18 cellular contexts compared by ENCODE assay signal in genomic region chr1:155473422-155473821, GRCh38.
"Had no signal": no experiment of that assay in that cellular context is flagged by ENCODE, and none has a peak within 500 bp of the region (broad histone marks: within the 10 kb centered on the region; RNA-seq: fewer than 3 reads in every experiment).

No MANE protein-coding gene starts in this region.

- H3K4me3 ChIP-seq: coronary artery, hepatocyte, mucosa of descending colon, sigmoid colon, skin epidermis had no signal

- H3K9me3 ChIP-seq: sigmoid colon had no signal

- H3K27ac Mint-ChIP-seq: natural killer cell; stimulated activated naive B cell treated with anti-CD40 and anti-IgM and Interleukin-4, amounts not matched to agents 10 μg/mL and 1 μg/mL and 100 μg/mL, for 72 hours; stimulated activated naive CD8-positive, alpha-beta T cell treated with anti-CD3 and anti-CD28 coated beads, Interleukin-15, amount 100 ng/mL, for 72 hours had no signal

- DNase-seq: effector CD8-positive, alpha-beta T cell; foreskin melanocyte; head of caudate nucleus; left colon; mammary epithelial cell; mucosa of descending colon; natural killer cell; posterior cingulate gyrus; sigmoid colon; stimulated activated CD4-positive, alpha-beta T cell treated with anti-CD3 and anti-CD28 coated beads, Interleukin-2, amount 100 ng/mL, for 24 hours; stimulated activated CD4-positive, alpha-beta T cell treated with anti-CD3 and anti-CD28 coated beads, Interleukin-4, amount 100 ng/mL, for 4 hours; stimulated activated naive B cell treated with anti-CD40 and anti-IgM and Interleukin-4, amounts not matched to agents 10 μg/mL and 1 μg/mL and 100 μg/mL, for 72 hours; stimulated activated naive CD8-positive, alpha-beta T cell treated with anti-CD3 and anti-CD28 coated beads, Interleukin-15, amount 100 ng/mL, for 72 hours; trophoblast cell had no signal

- H3K4me1 Mint-ChIP-seq: neural crest cell had no signal

- ATAC-seq: left colon; mucosa of descending colon; natural killer cell; stimulated activated naive B cell treated with anti-CD40 and anti-IgM and Interleukin-4, amounts not matched to agents 10 μg/mL and 1 μg/mL and 100 μg/mL, for 72 hours; stimulated activated naive CD8-positive, alpha-beta T cell treated with anti-CD3 and anti-CD28 coated beads, Interleukin-15, amount 100 ng/mL, for 72 hours had no signal

- H3K27ac ChIP-seq: coronary artery, hepatocyte, sigmoid colon had no signal

- H3K4me3 Mint-ChIP-seq: natural killer cell; neural crest cell; stimulated activated naive B cell treated with anti-CD40 and anti-IgM and Interleukin-4, amounts not matched to agents 10 μg/mL and 1 μg/mL and 100 μg/mL, for 72 hours; stimulated activated naive CD8-positive, alpha-beta T cell treated with anti-CD3 and anti-CD28 coated beads, Interleukin-15, amount 100 ng/mL, for 72 hours had no signal

- H3K27me3 Mint-ChIP-seq: stimulated activated naive B cell treated with anti-CD40 and anti-IgM and Interleukin-4, amounts not matched to agents 10 μg/mL and 1 μg/mL and 100 μg/mL, for 72 hours; stimulated activated naive CD8-positive, alpha-beta T cell treated with anti-CD3 and anti-CD28 coated beads, Interleukin-15, amount 100 ng/mL, for 72 hours had no signal

- H3K27me3 ChIP-seq: hepatocyte, sigmoid colon had no signal
